In the genomic region with DNA sequence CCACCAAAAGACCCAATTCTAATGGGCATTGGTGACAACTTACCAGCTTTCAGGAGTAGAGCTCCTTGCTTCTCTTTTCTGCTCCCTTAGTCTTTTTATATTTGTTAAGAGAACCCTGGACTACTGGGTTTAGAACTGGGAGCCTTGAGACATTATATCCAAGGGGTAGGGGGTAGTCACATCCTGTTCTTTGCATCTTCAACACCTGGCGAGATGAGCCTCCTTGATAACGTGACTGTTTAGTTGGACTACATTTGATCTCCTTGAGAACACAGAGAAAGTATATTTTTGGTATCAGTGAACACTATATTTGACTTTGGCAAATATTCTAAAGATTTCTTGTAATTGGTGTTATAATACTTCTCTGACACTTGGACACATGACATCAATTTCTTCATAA, we compare ENCODE assay signal across 23 cellular contexts.
"Had no signal": no experiment of that assay in that cellular context is flagged by ENCODE, and none has a peak within 500 bp of the region (broad histone marks: within the 10 kb centered on the region; RNA-seq: fewer than 3 reads in every experiment).

No MANE protein-coding gene starts in this region.

- DNase-seq: Karpas-422, KG1, MG63, NCI-H1092 treated with DMSO at 0.1 percent for 48 hours, NCI-H1436, NCI-H187, NCI-H2029, NCI-H2081 treated with DMSO at 0.1 percent for 48 hours, NCI-H2171, NCI-H226, NCI-H446, NCI-H510A, NCI-H524 treated with DMSO at 0.1 percent for 48 hours, NCI-H69, NCI-H774, PC-3, SHP77, SK-N-SH, SW 1271 had no signal

- ATAC-seq: Panc1, PC-3 had no signal

- H3K4me3 ChIP-seq: MG63 had no signal

- FAIRE-seq: HTR-8/SVneo had no signal

- H3K36me3 ChIP-seq: MG63 had no signal

- H3K4me2 ChIP-seq: SK-N-SH had no signal

- H3K9me2 ChIP-seq: SK-N-SH had no signal

- H3K27me3 ChIP-seq: MG63 had no signal

- H3K27ac ChIP-seq: HL-60, RWPE1 had no signal

- H3K9ac ChIP-seq: SK-N-SH had no signal

- H3K9me3 ChIP-seq: MG63, SK-N-SH had no signal
